ENCODE assay signal across 1 cellular context in genomic region chr17:38853292-38854219, GRCh38.
A peak's percentile ranks its signal among the peaks of the same experiment; 100 is the strongest.
TF ChIP-seq lines count a peak whose summit lies in the region.

Gene RPL23 (minus strand): TSS chr17:38853721. CDS start chr17:38853710, 11 bp downstream.

TF ChIP-seq in HepG2, 621 proteins besides CTCF, POLR2A, EP300 and RAD21 (continued from another document and continues in another):
- TF ChIP-seq ZBTB14 (CRISPR knock-in tag; IDR thresholded peaks at IDR 0.05) (peak; percentile 73), JDP2 (CRISPR knock-in tag; IDR thresholded peaks at IDR 0.05; ENCODE audit: borderline replicate concordance) (peak; percentile 58; the same call in 1 of the 2 replicates), TCF7 (IDR thresholded peaks at IDR 0.05; ENCODE audit: low read depth) (no peak; the same call in 1 of the 2 replicates), ZNF180 (CRISPR knock-in tag; IDR thresholded peaks at IDR 0.05; ENCODE audit: borderline replicate concordance, low read depth) (peak; percentile 92; the same call in 1 of the 2 replicates), ZNF781 (CRISPR knock-in tag; IDR thresholded peaks at IDR 0.05; ENCODE audit: borderline replicate concordance, not compliant biosample characterization) (peak; percentile 86), PAWR (CRISPR knock-in tag; IDR thresholded peaks at IDR 0.05; ENCODE audit: borderline replicate concordance) (peak; percentile 77; the same call in 1 of the 2 replicates), CENPT (CRISPR knock-in tag; IDR thresholded peaks at IDR 0.05; ENCODE audit: low read depth) (0 out of 2 replicates have a peak, but pooled peaks have one; percentile 31), ZSCAN12 (CRISPR knock-in tag; IDR thresholded peaks at IDR 0.05) (peak; percentile 68; the same call in 1 of the 2 replicates), ZBTB34 (CRISPR knock-in tag; IDR thresholded peaks at IDR 0.05) (peak; percentile 82; the same call in 1 of the 2 replicates), RAD51 (IDR thresholded peaks at IDR 0.05; ENCODE audit: borderline replicate concordance) (peak; percentile 84), ATF5 (CRISPR knock-in tag; IDR thresholded peaks at IDR 0.05; ENCODE audit: low read depth) (0 out of 2 replicates have a peak, but pooled peaks have one; percentile 83), FOSL1 (CRISPR knock-in tag; IDR thresholded peaks at IDR 0.05; ENCODE audit: borderline replicate concordance) (0 out of 2 replicates have a peak, but pooled peaks have one; percentile 28), TERF1 (CRISPR knock-in tag; IDR thresholded peaks at IDR 0.05) (no peak), MTA1 (CRISPR knock-in tag; IDR thresholded peaks at IDR 0.05; ENCODE audit: borderline replicate concordance) (peak; percentile 95; the same call in 1 of the 2 replicates), DDIT3 (CRISPR knock-in tag; IDR thresholded peaks at IDR 0.05) (no peak), SMAD9 (CRISPR knock-in tag; IDR thresholded peaks at IDR 0.05) (peak; percentile 94; the same call in 1 of the 2 replicates), ZNF496 (CRISPR knock-in tag; IDR thresholded peaks at IDR 0.05; ENCODE audit: insufficient replicate concordance) (no peak), FOXO4 (CRISPR knock-in tag; conservative IDR thresholded peaks at IDR 0.05) (no peak), ZNF720 (CRISPR knock-in tag; IDR thresholded peaks at IDR 0.05) (no peak), MYC (CRISPR knock-in tag; IDR thresholded peaks at IDR 0.05; ENCODE audit: borderline replicate concordance) (peak; percentile 100), AHDC1 (CRISPR knock-in tag; IDR thresholded peaks at IDR 0.05; ENCODE audit: borderline replicate concordance) (no peak), ZNF318 (CRISPR knock-in tag; IDR thresholded peaks at IDR 0.05) (peak; percentile 98; the same call in 1 of the 2 replicates), ATM (IDR thresholded peaks at IDR 0.05; ENCODE audit: borderline replicate concordance) (no peak), GFI1 (CRISPR knock-in tag; IDR thresholded peaks at IDR 0.05; ENCODE audit: borderline replicate concordance) (peak; percentile 87), ZNF841 (CRISPR knock-in tag; IDR thresholded peaks at IDR 0.05; ENCODE audit: borderline replicate concordance) (peak; percentile 79; the same call in 1 of the 2 replicates), ZNF234 (CRISPR knock-in tag; conservative IDR thresholded peaks at IDR 0.05) (no peak; the same call in 1 of the 2 replicates), MTERF4 (CRISPR knock-in tag; IDR thresholded peaks at IDR 0.05) (peak; percentile 85; the same call in 1 of the 2 replicates), ZFP62 (CRISPR knock-in tag; IDR thresholded peaks at IDR 0.05) (peak; percentile 80; the same call in 1 of the 2 replicates), MAF1 (CRISPR knock-in tag; IDR thresholded peaks at IDR 0.05; ENCODE audit: borderline replicate concordance) (peak; percentile 94; the same call in 1 of the 2 replicates), ZNF709 (CRISPR knock-in tag; IDR thresholded peaks at IDR 0.05) (peak; percentile 50; the same call in 1 of the 2 replicates), ZNF652 (CRISPR knock-in tag; IDR thresholded peaks at IDR 0.05; ENCODE audit: borderline replicate concordance, low read depth) (no peak; the same call in 1 of the 2 replicates)
